ENCODE assay signal across 18 cellular contexts in genomic region chr10:78171633-78172032, GRCh38.
DNase-seq lines count a peak whose midpoint lies in the region.
"Had no signal": no experiment of that assay in that cellular context is flagged by ENCODE, and none has a peak within 500 bp of the region (broad histone marks: within the 10 kb centered on the region; RNA-seq: fewer than 3 reads in every experiment).

No MANE protein-coding gene starts in this region.

- no peak overlapping the region for H3K9ac ChIP-seq in NT2/D1 (ENCODE audit: insufficient read length, low read depth)

- peak overlapping the region; percentile 44 to 90 for H3K27ac ChIP-seq in esophagus (ENCODE audit: low read depth in 2 of 2, low read length in 1 of 2)
- H3K27ac ChIP-seq in CD8-positive, alpha-beta memory T cell (ENCODE audit: low read depth, low read length) = no peak overlapping the region
- H3K27ac ChIP-seq: PC-9, RWPE1 had no signal

- WGBS in esophagus, 2 donors = 46 to 68% methylated on average over 2 of the region's 2 CpGs

- H3K4me1 ChIP-seq in NT2/D1 (ENCODE audit: insufficient read depth, insufficient read length) (no peaks in the 10 kb centered on the region), esophagus (ENCODE audit: control insufficient read depth in 2 of 2, insufficient read depth in 2 of 2, low read length in 1 of 2) (peaks cover 0 to 13% of the 10 kb centered on the region in 2 donors)
- H3K4me1 ChIP-seq in CD8-positive, alpha-beta memory T cell (ENCODE audit: insufficient read depth, low read length) = no peaks in the 10 kb centered on the region

- no peaks in the 10 kb centered on the region for H3K4me1 Mint-ChIP-seq in CD8-positive, alpha-beta memory T cell
- H3K4me1 Mint-ChIP-seq: CD14-positive monocyte had no signal

- H3K27me3 ChIP-seq in NT2/D1 (ENCODE audit: insufficient read depth, insufficient read length) (no peaks in the 10 kb centered on the region), esophagus (ENCODE audit: control insufficient read depth in 1 of 2, insufficient read depth in 2 of 2, low read length in 2 of 2) (no peaks in the 10 kb centered on the region)
- H3K27me3 ChIP-seq in CD8-positive, alpha-beta memory T cell (ENCODE audit: insufficient read depth, low read length, poor library complexity, severe bottlenecking) = no peaks in the 10 kb centered on the region

- H3K9me3 Mint-ChIP-seq in CD8-positive, alpha-beta memory T cell = no peaks in the 10 kb centered on the region

- H3K9me3 ChIP-seq in NT2/D1 (ENCODE audit: insufficient read depth, low read length) (peaks cover 7% of the 10 kb centered on the region; the same call in 1 of the 2 replicates), esophagus (ENCODE audit: control insufficient read depth in 2 of 2, insufficient read depth in 1 of 2, low read depth in 1 of 2, low read length in 1 of 2) (peaks cover 0 to 3% of the 10 kb centered on the region in 2 donors)
- no peaks in the 10 kb centered on the region for H3K9me3 ChIP-seq in CD8-positive, alpha-beta memory T cell (ENCODE audit: low read length)

- H3K36me3 ChIP-seq in NT2/D1 (ENCODE audit: insufficient read depth, insufficient read length, low read length) (no peaks in the 10 kb centered on the region), esophagus (ENCODE audit: control insufficient read depth in 2 of 2, insufficient read depth in 2 of 2, low read length in 1 of 2) (no peaks in the 10 kb centered on the region)
- no peaks in the 10 kb centered on the region for H3K36me3 ChIP-seq in CD8-positive, alpha-beta memory T cell (ENCODE audit: insufficient read depth, low read length)

- no peak overlapping the region for H3K4me3 Mint-ChIP-seq in CD8-positive, alpha-beta memory T cell
- H3K4me3 Mint-ChIP-seq: CD14-positive monocyte had no signal

- H3K4me3 ChIP-seq in NT2/D1 (ENCODE audit: insufficient read length, low read depth) = no peak overlapping the region
- no peak overlapping the region for H3K4me3 ChIP-seq in esophagus (ENCODE audit: low read depth in 1 of 2, low read length in 2 of 2)
- H3K4me3 ChIP-seq in CD8-positive, alpha-beta memory T cell (ENCODE audit: low read length) = no peak overlapping the region
- H3K4me3 ChIP-seq: PC-9 had no signal

- no peaks in the 10 kb centered on the region for H3K36me3 Mint-ChIP-seq in CD8-positive, alpha-beta memory T cell
- H3K36me3 Mint-ChIP-seq: CD14-positive monocyte had no signal

- DNase-seq in NCI-H2171 treated with DMSO at 0.1 percent for 48 hours (lab: John Stamatoyannopoulos, UW) (peak; percentile 19), NCI-H2171 (lab: John Stamatoyannopoulos, UW) (no peak), NT2/D1 (ENCODE audit: low read depth, low spot score) (peak; percentile 16), iPS-NIHi11 (ENCODE audit: low spot score) (peak; percentile 59)
- no peak for DNase-seq in activated CD4-positive, CD25-positive, alpha-beta regulatory T cell treated with anti-CD3 and anti-CD28 coated beads, Interleukin-2, amount 50 U/mL, for 72 hours
- no peak for DNase-seq in effector CD8-positive, alpha-beta T cell (lab: John Stamatoyannopoulos, UW)
- DNase-seq in CD8-positive, alpha-beta memory T cell = no peak
- DNase-seq: 8988T, DMS 273 treated with DMSO at 0.1 percent for 48 hours, DND-41, MM.1S, NCI-H1105, NCI-H748 treated with DMSO at 0.1 percent for 48 hours, SIG-M5 had no signal

- H3K27me3 Mint-ChIP-seq in CD8-positive, alpha-beta memory T cell = peaks cover 7 to 11% of the 10 kb centered on the region in 2 donors

- no peak overlapping the region for H3K27ac Mint-ChIP-seq in CD8-positive, alpha-beta memory T cell

- CTCF ChIA-PET in CD8-positive, alpha-beta memory T cell (lab: Charles Lee) = no interaction called here

- POLR2A ChIA-PET in CD8-positive, alpha-beta memory T cell (lab: Charles Lee) = no interaction called here

Comparison
In these comparisons a context has a peak if more than half of its experiments do, and no peak if none do; other contexts are left out.
1. DNase-seq: peak in NCI-H2171 treated with DMSO at 0.1 percent for 48 hours (single experiment), NT2/D1 (single experiment) and iPS-NIHi11 (single experiment); none in NCI-H2171 (single experiment), activated CD4-positive, CD25-positive, alpha-beta regulatory T cell treated with anti-CD3 and anti-CD28 coated beads, Interleukin-2, amount 50 U/mL, for 72 hours (single experiment), effector CD8-positive, alpha-beta T cell (single experiment) and CD8-positive, alpha-beta memory T cell (0 of 5).